Comparison of ENCODE assay signal across 1 cellular context in the genomic region with DNA sequence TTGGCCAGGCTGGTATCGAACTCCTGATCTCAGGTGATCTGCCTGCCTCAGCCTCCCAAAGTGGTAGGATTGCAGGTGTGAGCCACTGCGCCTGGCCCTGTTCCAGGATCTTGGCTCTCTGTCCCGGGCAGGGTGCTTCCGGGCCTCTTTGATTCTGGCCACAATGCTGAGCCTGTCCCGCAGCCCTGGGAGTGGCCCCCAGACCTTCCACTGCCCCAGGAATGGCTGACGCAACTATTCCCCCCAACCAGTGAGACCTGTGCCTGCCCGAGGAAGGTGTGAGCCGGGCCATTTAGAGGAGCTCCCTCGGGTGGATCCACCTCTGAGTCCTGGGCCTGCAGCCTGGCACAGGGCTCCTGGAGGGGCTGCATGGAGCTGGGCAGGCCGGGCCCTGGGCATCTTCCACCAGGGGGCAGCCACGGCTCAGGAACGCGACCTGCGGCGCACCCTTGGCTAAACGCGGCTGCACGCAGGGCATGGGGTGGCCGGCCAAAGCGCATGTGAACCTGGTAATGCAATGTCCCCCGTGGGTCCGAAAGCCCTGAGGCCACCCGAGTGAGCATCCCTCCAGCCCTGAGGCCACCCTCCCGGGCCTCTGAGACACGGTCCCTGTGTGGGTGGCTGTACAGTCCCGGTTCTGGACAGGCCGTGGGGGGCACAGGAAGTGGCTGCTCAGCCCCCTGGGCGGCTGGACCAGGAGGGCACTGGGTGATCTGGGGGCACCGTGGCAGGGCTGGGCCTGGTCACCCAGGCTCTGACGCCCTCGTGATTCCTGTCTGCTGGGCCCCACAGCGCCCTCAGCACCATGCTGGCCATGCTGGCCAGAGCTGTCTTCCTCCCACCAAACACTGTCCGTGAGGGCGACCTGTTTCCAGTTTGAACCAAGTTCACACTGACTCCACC.
TF ChIP-seq lines count a peak whose summit lies in the region.

No MANE protein-coding gene starts in this region.

TF ChIP-seq in K562, 482 proteins besides CTCF, POLR2A, EP300 and RAD21 (continued from another document and continues in another):
- TF ChIP-seq, protein P1, sequence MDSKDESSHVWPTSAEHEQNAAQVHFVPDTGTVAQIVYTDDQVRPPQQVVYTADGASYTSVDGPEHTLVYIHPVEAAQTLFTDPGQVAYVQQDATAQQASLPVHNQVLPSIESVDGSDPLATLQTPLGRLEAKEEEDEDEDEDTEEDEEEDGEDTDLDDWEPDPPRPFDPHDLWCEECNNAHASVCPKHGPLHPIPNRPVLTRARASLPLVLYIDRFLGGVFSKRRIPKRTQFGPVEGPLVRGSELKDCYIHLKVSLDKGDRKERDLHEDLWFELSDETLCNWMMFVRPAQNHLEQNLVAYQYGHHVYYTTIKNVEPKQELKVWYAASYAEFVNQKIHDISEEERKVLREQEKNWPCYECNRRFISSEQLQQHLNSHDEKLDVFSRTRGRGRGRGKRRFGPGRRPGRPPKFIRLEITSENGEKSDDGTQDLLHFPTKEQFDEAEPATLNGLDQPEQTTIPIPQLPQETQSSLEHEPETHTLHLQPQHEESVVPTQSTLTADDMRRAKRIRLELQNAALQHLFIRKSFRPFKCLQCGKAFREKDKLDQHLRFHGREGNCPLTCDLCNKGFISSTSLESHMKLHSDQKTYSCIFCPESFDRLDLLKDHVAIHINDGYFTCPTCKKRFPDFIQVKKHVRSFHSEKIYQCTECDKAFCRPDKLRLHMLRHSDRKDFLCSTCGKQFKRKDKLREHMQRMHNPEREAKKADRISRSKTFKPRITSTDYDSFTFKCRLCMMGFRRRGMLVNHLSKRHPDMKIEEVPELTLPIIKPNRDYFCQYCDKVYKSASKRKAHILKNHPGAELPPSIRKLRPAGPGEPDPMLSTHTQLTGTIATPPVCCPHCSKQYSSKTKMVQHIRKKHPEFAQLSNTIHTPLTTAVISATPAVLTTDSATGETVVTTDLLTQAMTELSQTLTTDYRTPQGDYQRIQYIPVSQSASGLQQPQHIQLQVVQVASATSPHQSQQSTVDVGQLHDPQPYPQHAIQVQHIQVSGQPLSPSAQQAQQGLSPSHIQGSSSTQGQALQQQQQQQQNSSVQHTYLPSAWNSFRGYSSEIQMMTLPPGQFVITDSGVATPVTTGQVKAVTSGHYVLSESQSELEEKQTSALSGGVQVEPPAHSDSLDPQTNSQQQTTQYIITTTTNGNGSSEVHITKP (IDR thresholded peaks at IDR 0.05; ENCODE audit: partially characterized antibody): no peak
- TF ChIP-seq, protein P2, sequence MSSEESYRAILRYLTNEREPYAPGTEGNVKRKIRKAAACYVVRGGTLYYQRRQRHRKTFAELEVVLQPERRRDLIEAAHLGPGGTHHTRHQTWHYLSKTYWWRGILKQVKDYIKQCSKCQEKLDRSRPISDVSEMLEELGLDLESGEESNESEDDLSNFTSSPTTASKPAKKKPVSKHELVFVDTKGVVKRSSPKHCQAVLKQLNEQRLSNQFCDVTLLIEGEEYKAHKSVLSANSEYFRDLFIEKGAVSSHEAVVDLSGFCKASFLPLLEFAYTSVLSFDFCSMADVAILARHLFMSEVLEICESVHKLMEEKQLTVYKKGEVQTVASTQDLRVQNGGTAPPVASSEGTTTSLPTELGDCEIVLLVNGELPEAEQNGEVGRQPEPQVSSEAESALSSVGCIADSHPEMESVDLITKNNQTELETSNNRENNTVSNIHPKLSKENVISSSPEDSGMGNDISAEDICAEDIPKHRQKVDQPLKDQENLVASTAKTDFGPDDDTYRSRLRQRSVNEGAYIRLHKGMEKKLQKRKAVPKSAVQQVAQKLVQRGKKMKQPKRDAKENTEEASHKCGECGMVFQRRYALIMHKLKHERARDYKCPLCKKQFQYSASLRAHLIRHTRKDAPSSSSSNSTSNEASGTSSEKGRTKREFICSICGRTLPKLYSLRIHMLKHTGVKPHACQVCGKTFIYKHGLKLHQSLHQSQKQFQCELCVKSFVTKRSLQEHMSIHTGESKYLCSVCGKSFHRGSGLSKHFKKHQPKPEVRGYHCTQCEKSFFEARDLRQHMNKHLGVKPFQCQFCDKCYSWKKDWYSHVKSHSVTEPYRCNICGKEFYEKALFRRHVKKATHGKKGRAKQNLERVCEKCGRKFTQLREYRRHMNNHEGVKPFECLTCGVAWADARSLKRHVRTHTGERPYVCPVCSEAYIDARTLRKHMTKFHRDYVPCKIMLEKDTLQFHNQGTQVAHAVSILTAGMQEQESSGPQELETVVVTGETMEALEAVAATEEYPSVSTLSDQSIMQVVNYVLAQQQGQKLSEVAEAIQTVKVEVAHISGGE (CRISPR knock-in tag; IDR thresholded peaks at IDR 0.05): no peak
- TF ChIP-seq, protein P3, sequence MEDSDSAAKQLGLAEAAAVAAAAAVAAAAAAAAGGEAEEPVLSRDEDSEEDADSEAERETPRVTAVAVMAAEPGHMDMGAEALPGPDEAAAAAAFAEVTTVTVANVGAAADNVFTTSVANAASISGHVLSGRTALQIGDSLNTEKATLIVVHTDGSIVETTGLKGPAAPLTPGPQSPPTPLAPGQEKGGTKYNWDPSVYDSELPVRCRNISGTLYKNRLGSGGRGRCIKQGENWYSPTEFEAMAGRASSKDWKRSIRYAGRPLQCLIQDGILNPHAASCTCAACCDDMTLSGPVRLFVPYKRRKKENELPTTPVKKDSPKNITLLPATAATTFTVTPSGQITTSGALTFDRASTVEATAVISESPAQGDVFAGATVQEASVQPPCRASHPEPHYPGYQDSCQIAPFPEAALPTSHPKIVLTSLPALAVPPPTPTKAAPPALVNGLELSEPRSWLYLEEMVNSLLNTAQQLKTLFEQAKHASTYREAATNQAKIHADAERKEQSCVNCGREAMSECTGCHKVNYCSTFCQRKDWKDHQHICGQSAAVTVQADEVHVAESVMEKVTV (CRISPR knock-in tag; IDR thresholded peaks at IDR 0.05): peak; percentile 56; the same call in 1 of the 2 replicates
- no peak for TF ChIP-seq ZNF696 (CRISPR knock-in tag; conservative IDR thresholded peaks at IDR 0.05)
- peak; percentile 95 for TF ChIP-seq HNRNPL (IDR thresholded peaks at IDR 0.05; ENCODE audit: low read depth, low read length)
- TF ChIP-seq, protein P4, sequence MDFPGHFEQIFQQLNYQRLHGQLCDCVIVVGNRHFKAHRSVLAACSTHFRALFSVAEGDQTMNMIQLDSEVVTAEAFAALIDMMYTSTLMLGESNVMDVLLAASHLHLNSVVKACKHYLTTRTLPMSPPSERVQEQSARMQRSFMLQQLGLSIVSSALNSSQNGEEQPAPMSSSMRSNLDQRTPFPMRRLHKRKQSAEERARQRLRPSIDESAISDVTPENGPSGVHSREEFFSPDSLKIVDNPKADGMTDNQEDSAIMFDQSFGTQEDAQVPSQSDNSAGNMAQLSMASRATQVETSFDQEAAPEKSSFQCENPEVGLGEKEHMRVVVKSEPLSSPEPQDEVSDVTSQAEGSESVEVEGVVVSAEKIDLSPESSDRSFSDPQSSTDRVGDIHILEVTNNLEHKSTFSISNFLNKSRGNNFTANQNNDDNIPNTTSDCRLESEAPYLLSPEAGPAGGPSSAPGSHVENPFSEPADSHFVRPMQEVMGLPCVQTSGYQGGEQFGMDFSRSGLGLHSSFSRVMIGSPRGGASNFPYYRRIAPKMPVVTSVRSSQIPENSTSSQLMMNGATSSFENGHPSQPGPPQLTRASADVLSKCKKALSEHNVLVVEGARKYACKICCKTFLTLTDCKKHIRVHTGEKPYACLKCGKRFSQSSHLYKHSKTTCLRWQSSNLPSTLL (IDR thresholded peaks at IDR 0.05): no peak
- TF ChIP-seq, protein P5, sequence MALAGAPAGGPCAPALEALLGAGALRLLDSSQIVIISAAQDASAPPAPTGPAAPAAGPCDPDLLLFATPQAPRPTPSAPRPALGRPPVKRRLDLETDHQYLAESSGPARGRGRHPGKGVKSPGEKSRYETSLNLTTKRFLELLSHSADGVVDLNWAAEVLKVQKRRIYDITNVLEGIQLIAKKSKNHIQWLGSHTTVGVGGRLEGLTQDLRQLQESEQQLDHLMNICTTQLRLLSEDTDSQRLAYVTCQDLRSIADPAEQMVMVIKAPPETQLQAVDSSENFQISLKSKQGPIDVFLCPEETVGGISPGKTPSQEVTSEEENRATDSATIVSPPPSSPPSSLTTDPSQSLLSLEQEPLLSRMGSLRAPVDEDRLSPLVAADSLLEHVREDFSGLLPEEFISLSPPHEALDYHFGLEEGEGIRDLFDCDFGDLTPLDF (CRISPR knock-in tag; IDR thresholded peaks at IDR 0.05): no peak
- TF ChIP-seq ZNF124 (CRISPR knock-in tag; IDR thresholded peaks at IDR 0.05): peak; percentile 81; the same call in 1 of the 2 replicates
- no peak for TF ChIP-seq MECOM (CRISPR knock-in tag; IDR thresholded peaks at IDR 0.05)
- 0 out of 2 replicates have a peak, but pooled peaks have one; percentile 27 for TF ChIP-seq ZNF224 (CRISPR knock-in tag; IDR thresholded peaks at IDR 0.05)
- TF ChIP-seq ETV5 (CRISPR knock-in tag; IDR thresholded peaks at IDR 0.05; ENCODE audit: low read depth): peak; percentile 19; the same call in 1 of the 2 replicates
- peak; percentile 68; the same call in 1 of the 2 replicates for TF ChIP-seq MYNN (IDR thresholded peaks at IDR 0.05)
- no peak for TF ChIP-seq MYNN (CRISPR knock-in tag; IDR thresholded peaks at IDR 0.05)
- no peak for TF ChIP-seq ZNF830 (CRISPR knock-in tag; IDR thresholded peaks at IDR 0.05)
- TF ChIP-seq ATF7 (IDR thresholded peaks at IDR 0.05): 0 out of 2 replicates have a peak, but pooled peaks have one; percentile 21
- TF ChIP-seq MEF2D (tag; conservative IDR thresholded peaks at IDR 0.05; ENCODE audit: low read depth): no peak
- TF ChIP-seq CREM (IDR thresholded peaks at IDR 0.05; ENCODE audit: low read depth): 0 out of 2 replicates have a peak, but pooled peaks have one; percentile 3
- no peak for TF ChIP-seq ETV1 (tag; conservative IDR thresholded peaks at IDR 0.05; ENCODE audit: low read depth)
- TF ChIP-seq TCFL5 (CRISPR knock-in tag; conservative IDR thresholded peaks at IDR 0.05): no peak
- no peak for TF ChIP-seq KHSRP (IDR thresholded peaks at IDR 0.05)
- TF ChIP-seq, protein P6, sequence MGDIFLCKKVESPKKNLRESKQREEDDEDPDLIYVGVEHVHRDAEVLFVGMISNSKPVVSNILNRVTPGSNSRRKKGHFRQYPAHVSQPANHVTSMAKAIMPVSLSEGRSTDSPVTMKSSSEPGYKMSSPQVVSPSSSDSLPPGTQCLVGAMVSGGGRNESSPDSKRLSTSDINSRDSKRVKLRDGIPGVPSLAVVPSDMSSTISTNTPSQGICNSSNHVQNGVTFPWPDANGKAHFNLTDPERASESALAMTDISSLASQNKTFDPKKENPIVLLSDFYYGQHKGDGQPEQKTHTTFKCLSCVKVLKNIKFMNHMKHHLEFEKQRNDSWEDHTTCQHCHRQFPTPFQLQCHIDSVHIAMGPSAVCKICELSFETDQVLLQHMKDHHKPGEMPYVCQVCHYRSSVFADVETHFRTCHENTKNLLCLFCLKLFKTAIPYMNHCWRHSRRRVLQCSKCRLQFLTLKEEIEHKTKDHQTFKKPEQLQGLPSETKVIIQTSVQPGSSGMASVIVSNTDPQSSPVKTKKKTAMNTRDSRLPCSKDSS (IDR thresholded peaks at IDR 0.05; ENCODE audit: low read depth, partially characterized antibody): no peak
- TF ChIP-seq FOXA3 (CRISPR knock-in tag; conservative IDR thresholded peaks at IDR 0.05 in 1 of 2, IDR thresholded peaks at IDR 0.05 in 1 of 2): no peak
- TF ChIP-seq, protein P7, sequence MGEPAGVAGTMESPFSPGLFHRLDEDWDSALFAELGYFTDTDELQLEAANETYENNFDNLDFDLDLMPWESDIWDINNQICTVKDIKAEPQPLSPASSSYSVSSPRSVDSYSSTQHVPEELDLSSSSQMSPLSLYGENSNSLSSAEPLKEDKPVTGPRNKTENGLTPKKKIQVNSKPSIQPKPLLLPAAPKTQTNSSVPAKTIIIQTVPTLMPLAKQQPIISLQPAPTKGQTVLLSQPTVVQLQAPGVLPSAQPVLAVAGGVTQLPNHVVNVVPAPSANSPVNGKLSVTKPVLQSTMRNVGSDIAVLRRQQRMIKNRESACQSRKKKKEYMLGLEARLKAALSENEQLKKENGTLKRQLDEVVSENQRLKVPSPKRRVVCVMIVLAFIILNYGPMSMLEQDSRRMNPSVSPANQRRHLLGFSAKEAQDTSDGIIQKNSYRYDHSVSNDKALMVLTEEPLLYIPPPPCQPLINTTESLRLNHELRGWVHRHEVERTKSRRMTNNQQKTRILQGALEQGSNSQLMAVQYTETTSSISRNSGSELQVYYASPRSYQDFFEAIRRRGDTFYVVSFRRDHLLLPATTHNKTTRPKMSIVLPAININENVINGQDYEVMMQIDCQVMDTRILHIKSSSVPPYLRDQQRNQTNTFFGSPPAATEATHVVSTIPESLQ (CRISPR knock-in tag; IDR thresholded peaks at IDR 0.05): no peak
- TF ChIP-seq ZNF77 (CRISPR knock-in tag; IDR thresholded peaks at IDR 0.05): no peak
- no peak for TF ChIP-seq PHB2 (IDR thresholded peaks at IDR 0.05; ENCODE audit: low read depth)
- TF ChIP-seq BDP1 (IDR thresholded peaks at IDR 0.05; ENCODE audit: insufficient read depth, insufficient read length): no peak
- no peak for TF ChIP-seq NELFE (IDR thresholded peaks at IDR 0.05; ENCODE audit: insufficient read depth, insufficient read length)
- no peak for TF ChIP-seq CBX1 (IDR thresholded peaks at IDR 0.05; ENCODE audit: low read depth)
- TF ChIP-seq, protein P8, sequence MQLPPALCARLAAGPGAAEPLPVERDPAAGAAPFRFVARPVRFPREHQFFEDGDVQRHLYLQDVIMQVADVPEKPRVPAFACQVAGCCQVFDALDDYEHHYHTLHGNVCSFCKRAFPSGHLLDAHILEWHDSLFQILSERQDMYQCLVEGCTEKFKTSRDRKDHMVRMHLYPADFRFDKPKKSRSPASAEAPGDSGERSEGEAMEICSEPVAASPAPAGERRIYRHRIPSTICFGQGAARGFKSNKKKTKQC (CRISPR knock-in tag; IDR thresholded peaks at IDR 0.05): 0 out of 2 replicates have a peak, but pooled peaks have one; percentile 64
- no peak; the same call in 1 of the 2 replicates for TF ChIP-seq SNIP1 (IDR thresholded peaks at IDR 0.05; ENCODE audit: low read depth)
- no peak for TF ChIP-seq ZEB2 (IDR thresholded peaks at IDR 0.05)
- TF ChIP-seq KLF6 (CRISPR knock-in tag; IDR thresholded peaks at IDR 0.05; ENCODE audit: borderline replicate concordance): no peak
- TF ChIP-seq, protein P9, sequence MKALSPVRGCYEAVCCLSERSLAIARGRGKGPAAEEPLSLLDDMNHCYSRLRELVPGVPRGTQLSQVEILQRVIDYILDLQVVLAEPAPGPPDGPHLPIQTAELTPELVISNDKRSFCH (CRISPR knock-in tag; IDR thresholded peaks at IDR 0.05): no peak
- TF ChIP-seq, protein P9 (tag; IDR thresholded peaks at IDR 0.05): 0 out of 2 replicates have a peak, but pooled peaks have one; percentile 26
- no peak for TF ChIP-seq NR4A1 (CRISPR knock-in tag; IDR thresholded peaks at IDR 0.05)
- TF ChIP-seq NR4A1 (tag; IDR thresholded peaks at IDR 0.05): no peak
- no peak for TF ChIP-seq LARP7 (IDR thresholded peaks at IDR 0.05)
- no peak for TF ChIP-seq MAFF (IDR thresholded peaks at IDR 0.05; ENCODE audit: low read length)
- TF ChIP-seq ZFX (CRISPR knock-in tag; IDR thresholded peaks at IDR 0.05): peak; percentile 81
- TF ChIP-seq SIN3B (IDR thresholded peaks at IDR 0.05; ENCODE audit: low read depth): no peak
- no peak for TF ChIP-seq CAMTA2 (CRISPR knock-in tag; conservative IDR thresholded peaks at IDR 0.05)
- TF ChIP-seq PTBP1 (IDR thresholded peaks at IDR 0.05; ENCODE audit: low read depth, low read length): no peak
- no peak for TF ChIP-seq ZKSCAN3 (CRISPR knock-in tag; IDR thresholded peaks at IDR 0.05)
- peak; percentile 83; the same call in 1 of the 2 replicates for TF ChIP-seq FOXK1 (CRISPR knock-in tag; IDR thresholded peaks at IDR 0.05; ENCODE audit: borderline replicate concordance)
- peak; percentile 52; the same call in 1 of the 2 replicates for TF ChIP-seq NR2C2 (CRISPR knock-in tag; IDR thresholded peaks at IDR 0.05)
- no peak for TF ChIP-seq NR2C2 (tag; IDR thresholded peaks at IDR 0.05)
- no peak for TF ChIP-seq CHCHD3 (CRISPR knock-in tag; IDR thresholded peaks at IDR 0.05)
- peak; percentile 42; the same call in 1 of the 2 replicates for TF ChIP-seq ARID2 (IDR thresholded peaks at IDR 0.05)
- TF ChIP-seq HIVEP1 (CRISPR knock-in tag; IDR thresholded peaks at IDR 0.05): no peak
